ENCODE assay signal across 8 cellular contexts in genomic region chr10:44958196-44958896, GRCh38. TPM values are rescaled to one million over a fixed set of nuclear protein-coding genes. Genes with fewer than 3 reads are reported as not detected.
DNase-seq lines count a peak whose midpoint lies in the region; FAIRE-seq and TF ChIP-seq lines count a peak whose summit lies in the region.

No MANE protein-coding gene starts in this region.

- no peaks in the 10 kb centered on the region for H3K27me3 ChIP-seq in Peyer's patch
- H3K27me3 ChIP-seq in endothelial cell of umbilical vein (ENCODE audit: control insufficient read depth in 2 of 2, insufficient read depth in 2 of 2, low read length in 2 of 2), result no peaks in the 10 kb centered on the region

- no peaks in the 10 kb centered on the region for H4K20me1 ChIP-seq in endothelial cell of umbilical vein (replicated peaks; ENCODE audit: control insufficient read depth, extremely low read depth, insufficient read depth, low read length)

- H3K4me1 ChIP-seq in Peyer's patch (peaks cover 0 to 35% (median 3%) of the 10 kb centered on the region in 4 donors), endothelial cell of umbilical vein (ENCODE audit: control insufficient read depth, extremely low read depth, insufficient read depth, low read length) (peaks cover 11% of the 10 kb centered on the region)

- peaks cover 70% of the 10 kb centered on the region for H3K4me1 Mint-ChIP-seq in nephron progenitor cell

- peaks cover 28% of the 10 kb centered on the region for H3K36me3 Mint-ChIP-seq in nephron progenitor cell (ENCODE audit: low read depth)

- intact Hi-C loops in endothelial cell of umbilical vein (cut with micrococcal nuclease), result no loop called here

- TF ChIP-seq CTCF in Peyer's patch (IDR thresholded peaks at IDR 0.05) (no peak), endothelial cell of umbilical vein (IDR thresholded peaks at IDR 0.05; ENCODE audit: extremely low read depth in 1 of 2, insufficient read depth in 1 of 2, low read depth in 1 of 2, low read length in 2 of 2) (no peak), nephron progenitor cell (IDR thresholded peaks at IDR 0.05) (no peak)

- CTCF ChIA-PET in endothelial cell of umbilical vein (lab: Charles Lee), result interaction anchor here (0.5 kb wide), 1 partner anchor 291 kb away, joined by 6 read pairs; no protein-coding TSS in a partner anchor

- H3K9me3 ChIP-seq in Peyer's patch (no peaks in the 10 kb centered on the region), endothelial cell of umbilical vein (replicated peaks; ENCODE audit: control insufficient read depth, insufficient read depth, low read length) (no peaks in the 10 kb centered on the region)

- no peaks in the 10 kb centered on the region for H3K79me2 ChIP-seq in endothelial cell of umbilical vein (ENCODE audit: control insufficient read depth, insufficient read depth, low read length)

- peak overlapping the region; percentile 61 for H3K27ac Mint-ChIP-seq in nephron progenitor cell

- no peak for TF ChIP-seq POLR2A in Peyer's patch (IDR thresholded peaks at IDR 0.05)
- TF ChIP-seq POLR2A in endothelial cell of umbilical vein (IDR thresholded peaks at IDR 0.05; ENCODE audit: low read depth, low read length), result no peak

- peak overlapping the region; percentile 59 to 95 (median 73) for H3K4me3 ChIP-seq in Peyer's patch
- peak overlapping the region in 2 of 3 experiments; percentile 74 to 85 for H3K4me3 ChIP-seq in endothelial cell of umbilical vein (replicated peaks in 1 of 3; ENCODE audit: insufficient read depth in 1 of 3, low read depth in 1 of 3, low read length in 3 of 3)

- BruUV-seq in endothelial cell of umbilical vein (replicated peaks; lab: Mats Ljungman, UMichigan), result no TSS peak

- H3K36me3 ChIP-seq in Peyer's patch (no peaks in the 10 kb centered on the region), endothelial cell of umbilical vein (ENCODE audit: control insufficient read depth in 2 of 2, extremely low read depth in 1 of 2, insufficient read depth in 2 of 2, low read length in 2 of 2) (no peaks in the 10 kb centered on the region)

- peak; percentile 37 for DNase-seq in GM04503 (ENCODE audit: low read depth)
- peak in 2 of 3 donors; percentile 14 to 48 for DNase-seq in Peyer's patch
- DNase-seq in endothelial cell of umbilical vein (ENCODE audit: low read depth, low spot score), result peak; percentile 47
- no peak for DNase-seq in nephron progenitor cell
- DNase-seq in SW480 (ENCODE audit: low spot score), result no peak
- no peak for DNase-seq in stimulated activated CD4-positive, alpha-beta T cell treated with anti-CD3 and anti-CD28 coated beads, Interleukin-4, amount 100 ng/mL, for 1 hour
- DNase-seq in effector CD4-positive, alpha-beta T cell, result no peak
- no peak for DNase-seq in NCI-H187 treated with DMSO at 0.1 percent for 48 hours (lab: John Stamatoyannopoulos, UW)

- H3K9me1 ChIP-seq in endothelial cell of umbilical vein (replicated peaks; ENCODE audit: control insufficient read depth, extremely low read depth, insufficient read depth, low read length), result no peaks in the 10 kb centered on the region

- peak; percentile 69 for FAIRE-seq in endothelial cell of umbilical vein (lab: Jason Lieb, UNC)

- peak overlapping the region; percentile 86 for H3K4me3 Mint-ChIP-seq in nephron progenitor cell

- POLR2A ChIA-PET in endothelial cell of umbilical vein (lab: Charles Lee), result interaction anchor here (0.9 kb wide), 1 partner anchor 20 kb away, joined by 4 read pairs; the partner anchor contains the start of gene DEPP1

- H3K27me3 Mint-ChIP-seq in nephron progenitor cell (ENCODE audit: low read depth, poor library complexity), result peaks cover 9% of the 10 kb centered on the region

- H3K4me2 ChIP-seq in endothelial cell of umbilical vein (ENCODE audit: insufficient read depth, low read length), result peak overlapping the region; percentile 65

- no peak overlapping the region for H2AFZ ChIP-seq in endothelial cell of umbilical vein (ENCODE audit: low read depth, low read length)

- H3K9ac ChIP-seq in endothelial cell of umbilical vein (replicated peaks; ENCODE audit: extremely low read depth, insufficient read depth, low read length), result peak overlapping the region; percentile 73

- H3K27ac ChIP-seq in Peyer's patch (peak overlapping the region; percentile 80 to 98 (median 88)), endothelial cell of umbilical vein (ENCODE audit: insufficient read depth, low read depth, low read length) (no peak overlapping the region)

- dilution Hi-C loops in endothelial cell of umbilical vein (cut with MboI; ENCODE audit: extremely low pct_ligation_motif_present, low sequenced_read_pairs), result no loop called here

- no peaks in the 10 kb centered on the region for H3K9me3 Mint-ChIP-seq in nephron progenitor cell

TF ChIP-seq in endothelial cell of umbilical vein, 7 proteins besides CTCF, POLR2A, EP300 and RAD21:
- TF ChIP-seq MYC (IDR thresholded peaks at IDR 0.05; ENCODE audit: low read depth, low read length) (no peak), EZH2 (IDR thresholded peaks at IDR 0.05; ENCODE audit: borderline replicate concordance, low read depth, low read length, severe bottlenecking) (no peak), FOS (IDR thresholded peaks at IDR 0.05; ENCODE audit: borderline replicate concordance, insufficient read depth, low read length) (peak; percentile 40), GATA2 (IDR thresholded peaks at IDR 0.05; ENCODE audit: insufficient read depth, insufficient read length, low read depth, low read length) (no peak)

RNA-seq across cellular contexts. Expression of gene RASSF4, which starts 1.3 kb away (rescaled TPM):
- total RNA-seq in Peyer's patch, result 10 to 100 TPM; 62.7 to 99.6 (median 68.2) TPM
- total RNA-seq in endothelial cell of umbilical vein, result 4.6 and 7.6 TPM in 2 replicates
- 8.2 and 9.8 TPM in 2 replicates for polyA plus RNA-seq in endothelial cell of umbilical vein
- polyA plus RNA-seq in endothelial cell of umbilical vein (2011; cell fraction: cytosol; rRNA removed), result 3.9 and 4.8 TPM in 2 replicates
- polyA plus RNA-seq in endothelial cell of umbilical vein (2011; cell fraction: nucleus; rRNA removed), result 20.5 and 26.4 TPM in 2 replicates
- 1.8 and 3.8 TPM in 2 replicates for polyA plus RNA-seq in endothelial cell of umbilical vein (2012)
- 9.4 and 13.4 TPM in 2 replicates for polyA minus RNA-seq in endothelial cell of umbilical vein
- polyA minus RNA-seq in endothelial cell of umbilical vein (2011; cell fraction: cytosol; rRNA and poly(A)+ RNA removed), result not detected
- 17.1 and 20.6 TPM in 2 replicates for polyA minus RNA-seq in endothelial cell of umbilical vein (2011; cell fraction: nucleus; rRNA and poly(A)+ RNA removed)

RNA-seq across cellular contexts. Expression of gene DEPP1, which starts 20.3 kb away (rescaled TPM):
- total RNA-seq in Peyer's patch, result 10 to 100 TPM in 3 of 4 donors, 1 to 10 TPM in 1; 3.9 to 96.0 (median 49.8) TPM
- total RNA-seq in endothelial cell of umbilical vein, result 318 and 364 TPM in 2 replicates
- 849 and 951 TPM in 2 replicates for polyA plus RNA-seq in endothelial cell of umbilical vein
- 584 and 653 TPM in 2 replicates for polyA plus RNA-seq in endothelial cell of umbilical vein (2011; cell fraction: cytosol; rRNA removed)
- polyA plus RNA-seq in endothelial cell of umbilical vein (2011; cell fraction: nucleus; rRNA removed), result 548 and 602 TPM in 2 replicates
- 130 and 295 TPM in 2 replicates for polyA plus RNA-seq in endothelial cell of umbilical vein (2012)
- polyA minus RNA-seq in endothelial cell of umbilical vein, result 607 and 685 TPM in 2 replicates
- 0.72 TPM for polyA minus RNA-seq in endothelial cell of umbilical vein (2011; cell fraction: cytosol; rRNA and poly(A)+ RNA removed)
- 400 and 512 TPM in 2 replicates for polyA minus RNA-seq in endothelial cell of umbilical vein (2011; cell fraction: nucleus; rRNA and poly(A)+ RNA removed)

RNA-seq across cellular contexts. Expression of gene ZNF22, which starts 42.4 kb away (rescaled TPM):
- 10 to 100 TPM in 1 of 4 donors, 1 to 10 TPM in 3; 4.7 to 19.0 (median 8.0) TPM for total RNA-seq in Peyer's patch
- 45.0 and 48.7 TPM in 2 replicates for total RNA-seq in endothelial cell of umbilical vein
- polyA plus RNA-seq in endothelial cell of umbilical vein, result 15.3 and 21.0 TPM in 2 replicates
- polyA plus RNA-seq in endothelial cell of umbilical vein (2011; cell fraction: cytosol; rRNA removed), result 24.1 and 26.7 TPM in 2 replicates
- polyA plus RNA-seq in endothelial cell of umbilical vein (2011; cell fraction: nucleus; rRNA removed), result 15.9 and 19.0 TPM in 2 replicates
- polyA plus RNA-seq in endothelial cell of umbilical vein (2012), result 34.7 and 37.6 TPM in 2 replicates
- 7.6 and 9.0 TPM in 2 replicates for polyA minus RNA-seq in endothelial cell of umbilical vein
- polyA minus RNA-seq in endothelial cell of umbilical vein (2011; cell fraction: cytosol; rRNA and poly(A)+ RNA removed), result not detected
- 11.7 and 15.4 TPM in 2 replicates for polyA minus RNA-seq in endothelial cell of umbilical vein (2011; cell fraction: nucleus; rRNA and poly(A)+ RNA removed)

RNA-seq across cellular contexts. Expression of gene TMEM72, which starts 47.2 kb away (rescaled TPM):
- total RNA-seq in Peyer's patch (under 1 TPM in 1 of 4 donors, not detected in 3; 0.53 TPM), endothelial cell of umbilical vein (not detected in 2 replicates)
- polyA plus RNA-seq in endothelial cell of umbilical vein, result not detected in 2 replicates
- not detected in 2 replicates for polyA plus RNA-seq in endothelial cell of umbilical vein (2011; cell fraction: cytosol; rRNA removed)
- not detected in 2 replicates for polyA plus RNA-seq in endothelial cell of umbilical vein (2011; cell fraction: nucleus; rRNA removed)
- polyA plus RNA-seq in endothelial cell of umbilical vein (2012), result not detected in 2 replicates
- not detected in 2 replicates for polyA minus RNA-seq in endothelial cell of umbilical vein
- not detected for polyA minus RNA-seq in endothelial cell of umbilical vein (2011; cell fraction: cytosol; rRNA and poly(A)+ RNA removed)
- polyA minus RNA-seq in endothelial cell of umbilical vein (2011; cell fraction: nucleus; rRNA and poly(A)+ RNA removed), result not detected in 2 replicates

Comparison
In these comparisons a context has a peak if more than half of its experiments do, and no peak if none do; other contexts are left out.
1. DNase-seq: peak in GM04503 (single experiment), Peyer's patch (2 of 3) and endothelial cell of umbilical vein (single experiment); none in nephron progenitor cell (single experiment), SW480 (single experiment), stimulated activated CD4-positive, alpha-beta T cell treated with anti-CD3 and anti-CD28 coated beads, Interleukin-4, amount 100 ng/mL, for 1 hour (single experiment), effector CD4-positive, alpha-beta T cell (single experiment) and NCI-H187 treated with DMSO at 0.1 percent for 48 hours (single experiment).